9 cellular contexts compared by ENCODE assay signal in genomic region chr2:83103602-83104001, GRCh38.
A peak's percentile ranks its signal among the peaks of the same experiment; 100 is the strongest.
DNase-seq lines count a peak whose midpoint lies in the region; ATAC-seq, FAIRE-seq and TF ChIP-seq lines count a peak whose summit lies in the region.
"Had no signal": no experiment of that assay in that cellular context is flagged by ENCODE, and none has a peak within 500 bp of the region (broad histone marks: within the 10 kb centered on the region; RNA-seq: fewer than 3 reads in every experiment).

No MANE protein-coding gene starts in this region.

- H3K27me3 ChIP-seq in bronchial epithelial cell (ENCODE audit: control insufficient read depth, insufficient read depth, low read length) (no peaks in the 10 kb centered on the region), keratinocyte (ENCODE audit: control insufficient read depth, extremely low read depth, insufficient read depth, low read length) (no peaks in the 10 kb centered on the region)

- no peaks in the 10 kb centered on the region for H3K9me3 ChIP-seq in keratinocyte (ENCODE audit: control insufficient read depth, low read depth, low read length)

- H3K27me3 Mint-ChIP-seq in HFFc6 (ENCODE audit: insufficient read depth): peaks cover 3% of the 10 kb centered on the region; the same call in 1 of the 2 replicates
- H3K27me3 Mint-ChIP-seq in activated naive CD4-positive, alpha-beta T cell treated with anti-CD3 and anti-CD28 coated beads, Interleukin-2, amount 10 ng/mL, durations not matched to agents 7 days and 5 days: no peaks in the 10 kb centered on the region

- H3K79me2 ChIP-seq in keratinocyte (ENCODE audit: control insufficient read depth, insufficient read depth, low read length): no peaks in the 10 kb centered on the region

- peaks cover 42% of the 10 kb centered on the region for H3K4me1 Mint-ChIP-seq in HFFc6 (ENCODE audit: low read depth)
- H3K4me1 Mint-ChIP-seq in activated naive CD4-positive, alpha-beta T cell treated with anti-CD3 and anti-CD28 coated beads, Interleukin-2, amount 10 ng/mL, durations not matched to agents 7 days and 5 days: no peaks in the 10 kb centered on the region

- POLR2A ChIA-PET in AG04449 (lab: Yijun Ruan, JAX): no interaction called here

- TF ChIP-seq CTCF in AG04449 (IDR thresholded peaks at IDR 0.05; ENCODE audit: insufficient read depth, low read length, missing control alignments): no peak
- TF ChIP-seq CTCF in HFFc6 (IDR thresholded peaks at IDR 0.05): no peak
- no peak for TF ChIP-seq CTCF in bronchial epithelial cell (IDR thresholded peaks at IDR 0.05; ENCODE audit: insufficient read depth, low read length, severe bottlenecking)
- TF ChIP-seq CTCF in keratinocyte (optimal IDR thresholded peaks at IDR 0.05 in 1 of 3, IDR thresholded peaks at IDR 0.05 in 1 of 3, conservative IDR thresholded peaks at IDR 0.05 in 1 of 3; ENCODE audit: extremely low read depth in 1 of 3, insufficient read depth in 2 of 3, low read length in 3 of 3): no peak

- peak overlapping the region; percentile 76 for H3K4me3 Mint-ChIP-seq in HFFc6
- H3K4me3 Mint-ChIP-seq in activated naive CD4-positive, alpha-beta T cell treated with anti-CD3 and anti-CD28 coated beads, Interleukin-2, amount 10 ng/mL, durations not matched to agents 7 days and 5 days: no peak overlapping the region

- dilution Hi-C loops in keratinocyte (cut with MboI; ENCODE audit: extremely low pct_ligation_motif_present, low sequenced_read_pairs): no loop called here

- H3K27ac Mint-ChIP-seq in HFFc6: peak overlapping the region; percentile 88
- no peak overlapping the region for H3K27ac Mint-ChIP-seq in activated naive CD4-positive, alpha-beta T cell treated with anti-CD3 and anti-CD28 coated beads, Interleukin-2, amount 10 ng/mL, durations not matched to agents 7 days and 5 days

- H3K36me3 ChIP-seq in bronchial epithelial cell (ENCODE audit: control insufficient read depth, insufficient read depth, low read length) (no peaks in the 10 kb centered on the region), keratinocyte (ENCODE audit: control insufficient read depth in 2 of 2, extremely low read depth in 1 of 2, insufficient read depth in 2 of 2, low read length in 2 of 2) (no peaks in the 10 kb centered on the region)

- no peaks in the 10 kb centered on the region for H3K36me3 Mint-ChIP-seq in HFFc6 (ENCODE audit: low read depth)
- no peaks in the 10 kb centered on the region for H3K36me3 Mint-ChIP-seq in activated naive CD4-positive, alpha-beta T cell treated with anti-CD3 and anti-CD28 coated beads, Interleukin-2, amount 10 ng/mL, durations not matched to agents 7 days and 5 days

- no peak overlapping the region for H3K4me2 ChIP-seq in keratinocyte (ENCODE audit: control insufficient read depth, extremely low read depth, insufficient read depth, low read depth, low read length)

- CTCF ChIA-PET in AG04449 (lab: Yijun Ruan, JAX): no interaction called here
- CTCF ChIA-PET in activated naive CD4-positive, alpha-beta T cell treated with anti-CD3 and anti-CD28 coated beads, Interleukin-2, amount 10 ng/mL, durations not matched to agents 7 days and 5 days (lab: Charles Lee): no interaction called here

- H3K27ac ChIP-seq in keratinocyte (ENCODE audit: control insufficient read depth, insufficient read depth, low read length): no peak overlapping the region
- H3K27ac ChIP-seq in caudate nucleus (ENCODE audit: low read depth, low read length): no peak overlapping the region

- H3K4me1 ChIP-seq in keratinocyte (ENCODE audit: control insufficient read depth, extremely low read depth, insufficient read depth, low read length): no peaks in the 10 kb centered on the region

- no peaks in the 10 kb centered on the region for H3K9me3 Mint-ChIP-seq in HFFc6
- peaks cover 14% of the 10 kb centered on the region for H3K9me3 Mint-ChIP-seq in activated naive CD4-positive, alpha-beta T cell treated with anti-CD3 and anti-CD28 coated beads, Interleukin-2, amount 10 ng/mL, durations not matched to agents 7 days and 5 days

- H3K9me1 ChIP-seq in keratinocyte (ENCODE audit: control insufficient read depth, extremely low read depth, insufficient read depth, low read length): no peaks in the 10 kb centered on the region

- DNase-seq in AG04449 (ENCODE audit: low read depth, low spot score) (peak; percentile 74), HFFc6 (peak; percentile 93), bronchial epithelial cell (ENCODE audit: low read depth) (peak; percentile 79), keratinocyte (ENCODE audit: low read depth, low spot score) (peak; percentile 4), caudate nucleus (lab: John Stamatoyannopoulos, UW) (no peak)
- no peak for DNase-seq in activated naive CD4-positive, alpha-beta T cell treated with anti-CD3 and anti-CD28 coated beads, Interleukin-2, amount 10 ng/mL, durations not matched to agents 7 days and 5 days
- DNase-seq: C1 segment of cervical spinal cord had no signal

- H2AFZ ChIP-seq in keratinocyte (ENCODE audit: control insufficient read depth, low read length): peak overlapping the region; percentile 5

- no peak overlapping the region for H3K4me3 ChIP-seq in AG04449 (ENCODE audit: low read depth, low read length)
- no peak overlapping the region for H3K4me3 ChIP-seq in bronchial epithelial cell (ENCODE audit: low read depth, low read length)
- H3K4me3 ChIP-seq in keratinocyte (ENCODE audit: control insufficient read depth in 2 of 3, extremely low read depth in 1 of 3, insufficient read depth in 2 of 3, low read depth in 1 of 3, low read length in 3 of 3): no peak overlapping the region

- no peaks in the 10 kb centered on the region for H4K20me1 ChIP-seq in keratinocyte (ENCODE audit: control insufficient read depth, extremely low read depth, insufficient read depth, low read length)

- FAIRE-seq in bronchial epithelial cell (lab: Jason Lieb, UNC) (no peak), keratinocyte (lab: Jason Lieb, UNC) (peak; percentile 13)

- ATAC-seq in HG03159 (IDR thresholded peaks at IDR 0.05; ENCODE audit: unreplicated experiment) (no peak), HG03565 (IDR thresholded peaks at IDR 0.05; ENCODE audit: unreplicated experiment) (no peak)

- H3K9ac ChIP-seq in keratinocyte (ENCODE audit: control insufficient read depth, extremely low read depth, insufficient read depth, low read length): no peak overlapping the region

Comparison
In these comparisons a context has a peak if more than half of its experiments do, and no peak if none do; other contexts are left out.
1. DNase-seq: peak in AG04449 (single experiment), HFFc6 (single experiment), bronchial epithelial cell (single experiment) and keratinocyte (single experiment); none in activated naive CD4-positive, alpha-beta T cell treated with anti-CD3 and anti-CD28 coated beads, Interleukin-2, amount 10 ng/mL, durations not matched to agents 7 days and 5 days (single experiment) and caudate nucleus (0 of 61).